In the genomic region with DNA sequence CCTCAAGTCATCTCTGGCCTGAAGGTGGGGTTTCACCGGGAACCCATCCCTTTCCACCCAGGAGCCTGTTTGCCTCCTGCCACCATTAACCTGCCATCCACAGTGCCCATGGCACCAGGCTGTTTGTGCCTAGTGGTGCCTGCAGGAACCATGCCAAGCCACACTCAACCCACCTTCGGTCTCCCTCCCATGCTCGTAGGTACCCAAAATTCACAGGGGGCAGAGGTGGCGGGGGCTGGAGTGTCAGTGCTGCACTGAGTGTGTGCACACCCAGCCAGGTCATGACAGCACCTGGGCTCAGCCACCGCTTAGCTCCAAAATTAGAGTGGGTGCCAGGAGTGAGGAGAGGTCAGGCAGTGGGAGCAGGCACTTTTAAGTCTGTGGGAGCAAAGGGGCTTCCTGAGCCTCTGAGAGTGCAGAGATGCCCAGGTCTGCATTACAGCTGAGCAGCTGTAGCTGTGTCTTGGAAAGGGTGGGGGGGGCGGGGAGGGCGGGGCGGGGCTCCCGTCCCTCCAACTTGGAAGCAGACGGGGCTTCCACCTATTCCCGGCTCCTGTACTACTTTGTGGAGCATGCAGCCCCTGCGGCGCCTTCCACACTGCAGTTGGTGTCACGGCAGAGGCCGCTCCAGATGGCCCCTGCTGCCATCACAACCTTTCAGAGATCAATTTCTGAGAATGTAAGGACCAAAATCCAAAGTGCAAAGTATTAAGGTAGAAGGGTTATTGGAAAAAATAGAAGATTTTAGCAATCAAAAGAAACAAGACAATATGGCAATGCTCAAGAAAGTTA, we compare ENCODE assay signal across 24 cellular contexts.
DNase-seq lines count a peak whose midpoint lies in the region; ATAC-seq, FAIRE-seq and TF ChIP-seq lines count a peak whose summit lies in the region.
"Had no signal": no experiment of that assay in that cellular context is flagged by ENCODE, and none has a peak within 500 bp of the region (broad histone marks: within the 10 kb centered on the region; RNA-seq: fewer than 3 reads in every experiment).

No MANE protein-coding gene starts in this region.

- H3K4me2 ChIP-seq in astrocyte (ENCODE audit: low read length) = no peak overlapping the region
- H3K4me2 ChIP-seq: A549, GM23338 had no signal

- H3K27me3 ChIP-seq in astrocyte (ENCODE audit: insufficient read depth, low read length) (no peaks in the 10 kb centered on the region), aorta (ENCODE audit: control insufficient read depth in 1 of 2, insufficient read depth in 2 of 2, low read length in 1 of 2) (no peaks in the 10 kb centered on the region)

- H3K4me3 ChIP-seq in astrocyte (ENCODE audit: insufficient read depth, low read depth, low read length) = no peak overlapping the region
- no peak overlapping the region for H3K4me3 ChIP-seq in kidney (ENCODE audit: low read length in 2 of 2)
- no peak overlapping the region for H3K4me3 ChIP-seq in aorta (ENCODE audit: low read length in 2 of 2)
- H3K4me3 ChIP-seq: A549, GM12878, GM23338 had no signal

- in situ Hi-C loops in GM13977 (cut with MboI; ENCODE audit: low pct_unique_long_range_greater_than_20kb, low sequenced_read_pairs, unreplicated experiment) = no loop called here

- TF ChIP-seq CTCF in astrocyte (IDR thresholded peaks at IDR 0.05; ENCODE audit: insufficient read depth, low read depth, low read length) = no peak
- TF ChIP-seq CTCF in kidney (IDR thresholded peaks at IDR 0.05; ENCODE audit: borderline replicate concordance, extremely low read depth, insufficient read depth) = no peak
- no peak for TF ChIP-seq CTCF in GM13977 (IDR thresholded peaks at IDR 0.05; ENCODE audit: extremely low read depth, insufficient read depth, missing control alignments)

- H3K9ac ChIP-seq in astrocyte (ENCODE audit: low read length) (no peak overlapping the region), kidney (ENCODE audit: low read length in 2 of 2) (no peak overlapping the region)

- H4K20me1 ChIP-seq in astrocyte (ENCODE audit: insufficient read depth, low read length) = no peaks in the 10 kb centered on the region

- intact Hi-C loops in kidney (cut with DNase I) = no loop called here
- intact Hi-C loops in aorta (cut with DNase I) = no loop called here

- H3K36me3 Mint-ChIP-seq in astrocyte (ENCODE audit: low read depth, unreplicated experiment) = no peaks in the 10 kb centered on the region

- H3K27ac ChIP-seq in astrocyte (ENCODE audit: low read depth, low read length) (no peak overlapping the region), kidney (ENCODE audit: low read depth in 2 of 2, low read length in 2 of 2) (no peak overlapping the region), aorta (ENCODE audit: low read depth in 1 of 2, low read length in 2 of 2) (no peak overlapping the region)
- H3K27ac ChIP-seq: 22Rv1, A549, C4-2B had no signal

- H3K9me3 ChIP-seq in astrocyte (ENCODE audit: insufficient read depth, low read depth, low read length) = no peaks in the 10 kb centered on the region
- no peaks in the 10 kb centered on the region for H3K9me3 ChIP-seq in kidney (ENCODE audit: control insufficient read depth in 1 of 2, low read length in 2 of 2)
- H3K9me3 ChIP-seq in aorta (ENCODE audit: control insufficient read depth, low read length) = no peaks in the 10 kb centered on the region
- H3K9me3 ChIP-seq: A549, Caco-2 had no signal

- no peaks in the 10 kb centered on the region for H3K27me3 Mint-ChIP-seq in astrocyte (ENCODE audit: low read depth, unreplicated experiment)
- H3K27me3 Mint-ChIP-seq: CD4-positive, alpha-beta T cell had no signal

- no peaks in the 10 kb centered on the region for H3K36me3 ChIP-seq in astrocyte (ENCODE audit: insufficient read depth, low read length)
- no peaks in the 10 kb centered on the region for H3K36me3 ChIP-seq in kidney (ENCODE audit: control insufficient read depth in 1 of 2, insufficient read depth in 2 of 2, low read length in 2 of 2)
- H3K36me3 ChIP-seq in aorta (ENCODE audit: control insufficient read depth in 1 of 2, insufficient read depth in 2 of 2, low read length in 1 of 2) = no peaks in the 10 kb centered on the region

- H3K4me1 ChIP-seq in astrocyte (ENCODE audit: insufficient read depth, low read length) = no peaks in the 10 kb centered on the region
- no peaks in the 10 kb centered on the region for H3K4me1 ChIP-seq in kidney (ENCODE audit: control insufficient read depth in 1 of 2, insufficient read depth in 1 of 2, low read depth in 1 of 2, low read length in 2 of 2)
- H3K4me1 ChIP-seq in aorta (ENCODE audit: control insufficient read depth in 1 of 2, insufficient read depth in 2 of 2, low read length in 2 of 2) = no peaks in the 10 kb centered on the region
- H3K4me1 ChIP-seq: A549, Caco-2 had no signal

- peak overlapping the region; percentile 45 for H3K4me3 Mint-ChIP-seq in astrocyte (ENCODE audit: unreplicated experiment)
- H3K4me3 Mint-ChIP-seq: CD4-positive, alpha-beta T cell; GM23338 had no signal

- H2AFZ ChIP-seq in astrocyte (ENCODE audit: low read depth, low read length) = no peak overlapping the region
- H2AFZ ChIP-seq: GM23338 had no signal

- WGBS in aorta, 2 donors = 88 to 90% methylated on average over 12 to 15 of the region's 15 CpGs

- H3K27ac Mint-ChIP-seq in astrocyte (ENCODE audit: unreplicated experiment) = no peak overlapping the region
- H3K27ac Mint-ChIP-seq: CD4-positive, alpha-beta T cell; GM23338 had no signal

- FAIRE-seq in astrocyte (lab: Jason Lieb, UNC) (no peak), kidney (lab: Jason Lieb, UNC) (no peak)
- FAIRE-seq: A549, D721Med, GM12878, H54, HTR-8/SVneo had no signal

- H3K9me3 Mint-ChIP-seq in astrocyte (ENCODE audit: unreplicated experiment) = peaks cover 4% of the 10 kb centered on the region
- H3K9me3 Mint-ChIP-seq: CD4-positive, alpha-beta T cell had no signal

- peaks cover 21% of the 10 kb centered on the region for H3K4me1 Mint-ChIP-seq in astrocyte (ENCODE audit: low read depth, unreplicated experiment)
- H3K4me1 Mint-ChIP-seq: GM23338 had no signal

- ATAC-seq in aorta (ENCODE audit: low FRiP score) (peak; percentile 41), GM21723 (IDR thresholded peaks at IDR 0.05; ENCODE audit: unreplicated experiment) (no peak)
- ATAC-seq: A549, GM12878, GM23338 had no signal

- H3K79me2 ChIP-seq in astrocyte (ENCODE audit: insufficient read depth, low read length) = no peaks in the 10 kb centered on the region

- DNase-seq in DMS 273 (lab: John Stamatoyannopoulos, UW; ENCODE audit: unreplicated experiment) (peak; percentile 14), DMS 273 treated with DMSO at 0.1 percent for 48 hours (lab: John Stamatoyannopoulos, UW) (no peak), astrocyte (ENCODE audit: low read depth) (no peak), kidney (peak; percentile 47), aorta (peak in 1 of 2 donors; percentile 68), NOMO-1 treated with dmso at 0.1 percent for 144 hours (lab: John Stamatoyannopoulos, UW; ENCODE audit: unreplicated experiment) (no peak), GM13977 (ENCODE audit: low spot score) (no peak)
- DNase-seq: AML-193; Caco-2; CD4-positive, alpha-beta T cell; DMS53; DND-41; EL; HCEC 1CT; IMR-90 had no signal

Comparison
In these comparisons a context has a peak if more than half of its experiments do, and no peak if none do; other contexts are left out.
1. DNase-seq: peak in DMS 273 (single experiment) and kidney (single experiment); none in DMS 273 treated with DMSO at 0.1 percent for 48 hours (single experiment), astrocyte (single experiment), NOMO-1 treated with dmso at 0.1 percent for 144 hours (single experiment) and GM13977 (single experiment).